Comparison of ENCODE assay signal across 1 cellular context in the genomic region with DNA sequence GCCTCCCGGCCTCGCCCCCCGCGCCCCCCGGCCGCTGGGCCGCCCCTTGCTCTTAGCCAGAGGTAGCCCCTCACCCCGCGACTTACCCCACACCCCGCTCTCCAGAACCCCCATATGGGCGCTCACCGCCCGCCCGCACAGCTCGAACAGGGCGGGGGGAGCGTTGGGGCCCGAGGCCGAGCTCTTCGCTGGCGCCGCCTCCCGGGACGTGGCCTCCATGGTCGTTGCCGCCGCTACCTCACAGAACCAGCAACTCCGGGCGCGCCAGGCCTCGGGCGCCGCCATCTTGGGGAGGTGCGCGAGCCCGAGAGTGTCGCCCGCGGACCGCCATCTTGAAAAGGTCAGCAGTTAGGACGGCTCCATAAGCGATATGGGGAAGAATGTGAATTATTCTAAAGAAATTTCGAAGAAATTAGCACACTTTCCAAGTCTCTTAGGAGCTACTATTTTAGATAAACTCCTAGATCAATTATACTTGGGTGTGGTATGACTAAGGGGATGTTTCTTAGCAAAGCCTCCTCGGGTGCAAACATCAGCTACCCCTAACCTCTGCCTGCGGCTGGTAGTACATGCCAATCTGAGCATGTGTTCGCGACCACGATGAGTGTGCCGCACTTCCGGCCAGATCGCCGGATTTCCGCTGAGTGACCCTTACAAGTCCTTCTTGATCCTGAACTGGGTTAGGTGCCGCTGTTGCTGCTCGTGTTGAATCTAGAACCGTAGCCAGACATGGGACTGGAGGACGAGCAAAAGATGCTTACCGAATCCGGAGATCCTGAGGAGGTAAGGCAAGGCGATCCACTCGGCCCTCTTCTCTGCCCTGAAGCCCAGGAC.
TF ChIP-seq lines count a peak whose summit lies in the region.

A gene with protein sequence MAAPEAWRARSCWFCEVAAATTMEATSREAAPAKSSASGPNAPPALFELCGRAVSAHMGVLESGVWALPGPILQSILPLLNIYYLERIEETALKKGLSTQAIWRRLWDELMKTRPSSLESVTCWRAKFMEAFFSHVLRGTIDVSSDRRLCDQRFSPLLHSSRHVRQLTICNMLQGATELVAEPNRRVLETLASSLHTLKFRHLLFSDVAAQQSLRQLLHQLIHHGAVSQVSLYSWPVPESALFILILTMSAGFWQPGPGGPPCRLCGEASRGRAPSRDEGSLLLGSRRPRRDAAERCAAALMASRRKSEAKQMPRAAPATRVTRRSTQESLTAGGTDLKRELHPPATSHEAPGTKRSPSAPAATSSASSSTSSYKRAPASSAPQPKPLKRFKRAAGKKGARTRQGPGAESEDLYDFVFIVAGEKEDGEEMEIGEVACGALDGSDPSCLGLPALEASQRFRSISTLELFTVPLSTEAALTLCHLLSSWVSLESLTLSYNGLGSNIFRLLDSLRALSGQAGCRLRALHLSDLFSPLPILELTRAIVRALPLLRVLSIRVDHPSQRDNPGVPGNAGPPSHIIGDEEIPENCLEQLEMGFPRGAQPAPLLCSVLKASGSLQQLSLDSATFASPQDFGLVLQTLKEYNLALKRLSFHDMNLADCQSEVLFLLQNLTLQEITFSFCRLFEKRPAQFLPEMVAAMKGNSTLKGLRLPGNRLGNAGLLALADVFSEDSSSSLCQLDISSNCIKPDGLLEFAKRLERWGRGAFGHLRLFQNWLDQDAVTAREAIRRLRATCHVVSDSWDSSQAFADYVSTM (minus strand): TSS at position 579 of the 834 bp plus-strand sequence. CDS start 294 bp downstream, at position 285.
A gene (plus strand): TSS at position 661 of the 834 bp plus-strand sequence. CDS start 69 bp downstream, at position 730.

TF ChIP-seq in K562, 482 proteins besides CTCF, POLR2A, EP300 and RAD21 (continues in another document):
- TF ChIP-seq PRPF4 (IDR thresholded peaks at IDR 0.05; ENCODE audit: insufficient read depth, low read depth, low read length, poor library complexity, severe bottlenecking) (peak; percentile 38), SMAD3 (CRISPR knock-in tag; conservative IDR thresholded peaks at IDR 0.05) (peak; percentile 77), RBM25 (IDR thresholded peaks at IDR 0.05; ENCODE audit: low read depth, low read length, severe bottlenecking) (no peak), SMARCA5 (IDR thresholded peaks at IDR 0.05) (no peak), STAT5B (CRISPR knock-in tag; IDR thresholded peaks at IDR 0.05) (no peak), ZNF347 (CRISPR knock-in tag; IDR thresholded peaks at IDR 0.05; ENCODE audit: low read depth) (no peak), RBM15 (IDR thresholded peaks at IDR 0.05; ENCODE audit: insufficient read depth, low read length) (no peak), HDAC2 (IDR thresholded peaks at IDR 0.05) (peak; percentile 70; the same call in 1 of the 2 replicates), ELF2 (CRISPR knock-in tag; IDR thresholded peaks at IDR 0.05) (no peak), ZNF165 (CRISPR knock-in tag; IDR thresholded peaks at IDR 0.05; ENCODE audit: borderline replicate concordance) (no peak), ZFP30 (CRISPR knock-in tag; IDR thresholded peaks at IDR 0.05; ENCODE audit: borderline replicate concordance) (no peak), RFX1 (IDR thresholded peaks at IDR 0.05) (no peak), GTF2A2 (tag; IDR thresholded peaks at IDR 0.05) (no peak), RBM14 (IDR thresholded peaks at IDR 0.05; ENCODE audit: borderline replicate concordance, insufficient read depth, low read depth, low read length) (no peak), ZBTB1 (CRISPR knock-in tag; IDR thresholded peaks at IDR 0.05; ENCODE audit: borderline replicate concordance, low read depth) (no peak), ILF3 (IDR thresholded peaks at IDR 0.05; ENCODE audit: borderline replicate concordance) (no peak), HMGN3 (IDR thresholded peaks at IDR 0.05; ENCODE audit: borderline replicate concordance, extremely low read depth, insufficient read length, low read depth, low read length) (peak; percentile 85), HSF4 (CRISPR knock-in tag; IDR thresholded peaks at IDR 0.05; ENCODE audit: borderline replicate concordance) (no peak), ZNF174 (CRISPR knock-in tag; IDR thresholded peaks at IDR 0.05) (no peak), ZNF311 (CRISPR knock-in tag; IDR thresholded peaks at IDR 0.05) (no peak), CTBP1 (IDR thresholded peaks at IDR 0.05; ENCODE audit: borderline replicate concordance) (peak; percentile 57; the same call in 1 of the 2 replicates)
- TF ChIP-seq, protein P1, sequence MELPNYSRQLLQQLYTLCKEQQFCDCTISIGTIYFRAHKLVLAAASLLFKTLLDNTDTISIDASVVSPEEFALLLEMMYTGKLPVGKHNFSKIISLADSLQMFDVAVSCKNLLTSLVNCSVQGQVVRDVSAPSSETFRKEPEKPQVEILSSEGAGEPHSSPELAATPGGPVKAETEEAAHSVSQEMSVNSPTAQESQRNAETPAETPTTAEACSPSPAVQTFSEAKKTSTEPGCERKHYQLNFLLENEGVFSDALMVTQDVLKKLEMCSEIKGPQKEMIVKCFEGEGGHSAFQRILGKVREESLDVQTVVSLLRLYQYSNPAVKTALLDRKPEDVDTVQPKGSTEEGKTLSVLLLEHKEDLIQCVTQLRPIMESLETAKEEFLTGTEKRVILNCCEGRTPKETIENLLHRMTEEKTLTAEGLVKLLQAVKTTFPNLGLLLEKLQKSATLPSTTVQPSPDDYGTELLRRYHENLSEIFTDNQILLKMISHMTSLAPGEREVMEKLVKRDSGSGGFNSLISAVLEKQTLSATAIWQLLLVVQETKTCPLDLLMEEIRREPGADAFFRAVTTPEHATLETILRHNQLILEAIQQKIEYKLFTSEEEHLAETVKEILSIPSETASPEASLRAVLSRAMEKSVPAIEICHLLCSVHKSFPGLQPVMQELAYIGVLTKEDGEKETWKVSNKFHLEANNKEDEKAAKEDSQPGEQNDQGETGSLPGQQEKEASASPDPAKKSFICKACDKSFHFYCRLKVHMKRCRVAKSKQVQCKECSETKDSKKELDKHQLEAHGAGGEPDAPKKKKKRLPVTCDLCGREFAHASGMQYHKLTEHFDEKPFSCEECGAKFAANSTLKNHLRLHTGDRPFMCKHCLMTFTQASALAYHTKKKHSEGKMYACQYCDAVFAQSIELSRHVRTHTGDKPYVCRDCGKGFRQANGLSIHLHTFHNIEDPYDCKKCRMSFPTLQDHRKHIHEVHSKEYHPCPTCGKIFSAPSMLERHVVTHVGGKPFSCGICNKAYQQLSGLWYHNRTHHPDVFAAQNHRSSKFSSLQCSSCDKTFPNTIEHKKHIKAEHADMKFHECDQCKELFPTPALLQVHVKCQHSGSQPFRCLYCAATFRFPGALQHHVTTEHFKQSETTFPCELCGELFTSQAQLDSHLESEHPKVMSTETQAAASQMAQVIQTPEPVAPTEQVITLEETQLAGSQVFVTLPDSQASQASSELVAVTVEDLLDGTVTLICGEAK (IDR thresholded peaks at IDR 0.05), result peak; percentile 97
- TF ChIP-seq, protein P1 (CRISPR knock-in tag; IDR thresholded peaks at IDR 0.05), result no peak
- TF ChIP-seq, protein P2, sequence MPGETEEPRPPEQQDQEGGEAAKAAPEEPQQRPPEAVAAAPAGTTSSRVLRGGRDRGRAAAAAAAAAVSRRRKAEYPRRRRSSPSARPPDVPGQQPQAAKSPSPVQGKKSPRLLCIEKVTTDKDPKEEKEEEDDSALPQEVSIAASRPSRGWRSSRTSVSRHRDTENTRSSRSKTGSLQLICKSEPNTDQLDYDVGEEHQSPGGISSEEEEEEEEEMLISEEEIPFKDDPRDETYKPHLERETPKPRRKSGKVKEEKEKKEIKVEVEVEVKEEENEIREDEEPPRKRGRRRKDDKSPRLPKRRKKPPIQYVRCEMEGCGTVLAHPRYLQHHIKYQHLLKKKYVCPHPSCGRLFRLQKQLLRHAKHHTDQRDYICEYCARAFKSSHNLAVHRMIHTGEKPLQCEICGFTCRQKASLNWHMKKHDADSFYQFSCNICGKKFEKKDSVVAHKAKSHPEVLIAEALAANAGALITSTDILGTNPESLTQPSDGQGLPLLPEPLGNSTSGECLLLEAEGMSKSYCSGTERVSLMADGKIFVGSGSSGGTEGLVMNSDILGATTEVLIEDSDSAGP (CRISPR knock-in tag; IDR thresholded peaks at IDR 0.05), result 0 out of 2 replicates have a peak, but pooled peaks have one; percentile 75
- TF ChIP-seq, protein P3, sequence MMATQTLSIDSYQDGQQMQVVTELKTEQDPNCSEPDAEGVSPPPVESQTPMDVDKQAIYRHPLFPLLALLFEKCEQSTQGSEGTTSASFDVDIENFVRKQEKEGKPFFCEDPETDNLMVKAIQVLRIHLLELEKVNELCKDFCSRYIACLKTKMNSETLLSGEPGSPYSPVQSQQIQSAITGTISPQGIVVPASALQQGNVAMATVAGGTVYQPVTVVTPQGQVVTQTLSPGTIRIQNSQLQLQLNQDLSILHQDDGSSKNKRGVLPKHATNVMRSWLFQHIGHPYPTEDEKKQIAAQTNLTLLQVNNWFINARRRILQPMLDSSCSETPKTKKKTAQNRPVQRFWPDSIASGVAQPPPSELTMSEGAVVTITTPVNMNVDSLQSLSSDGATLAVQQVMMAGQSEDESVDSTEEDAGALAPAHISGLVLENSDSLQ (IDR thresholded peaks at IDR 0.05), result peak; percentile 79
- TF ChIP-seq, protein P4, sequence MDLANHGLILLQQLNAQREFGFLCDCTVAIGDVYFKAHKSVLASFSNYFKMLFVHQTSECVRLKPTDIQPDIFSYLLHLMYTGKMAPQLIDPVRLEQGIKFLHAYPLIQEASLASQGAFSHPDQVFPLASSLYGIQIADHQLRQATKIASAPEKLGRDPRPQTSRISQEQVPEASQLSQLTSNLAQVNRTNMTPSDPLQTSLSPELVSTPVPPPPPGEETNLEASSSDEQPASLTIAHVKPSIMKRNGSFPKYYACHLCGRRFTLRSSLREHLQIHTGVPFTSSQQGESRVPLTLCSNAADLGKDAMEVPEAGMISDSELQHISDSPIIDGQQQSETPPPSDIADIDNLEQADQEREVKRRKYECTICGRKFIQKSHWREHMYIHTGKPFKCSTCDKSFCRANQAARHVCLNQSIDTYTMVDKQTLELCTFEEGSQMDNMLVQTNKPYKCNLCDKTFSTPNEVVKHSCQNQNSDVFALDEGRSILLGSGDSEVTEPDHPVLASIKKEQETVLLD (IDR thresholded peaks at IDR 0.05), result no peak
- TF ChIP-seq, protein P5, sequence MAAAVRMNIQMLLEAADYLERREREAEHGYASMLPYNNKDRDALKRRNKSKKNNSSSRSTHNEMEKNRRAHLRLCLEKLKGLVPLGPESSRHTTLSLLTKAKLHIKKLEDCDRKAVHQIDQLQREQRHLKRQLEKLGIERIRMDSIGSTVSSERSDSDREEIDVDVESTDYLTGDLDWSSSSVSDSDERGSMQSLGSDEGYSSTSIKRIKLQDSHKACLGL (CRISPR knock-in tag; IDR thresholded peaks at IDR 0.05; ENCODE audit: borderline replicate concordance, poor library complexity, severe bottlenecking), result peak; percentile 76
- TF ChIP-seq, protein P6, sequence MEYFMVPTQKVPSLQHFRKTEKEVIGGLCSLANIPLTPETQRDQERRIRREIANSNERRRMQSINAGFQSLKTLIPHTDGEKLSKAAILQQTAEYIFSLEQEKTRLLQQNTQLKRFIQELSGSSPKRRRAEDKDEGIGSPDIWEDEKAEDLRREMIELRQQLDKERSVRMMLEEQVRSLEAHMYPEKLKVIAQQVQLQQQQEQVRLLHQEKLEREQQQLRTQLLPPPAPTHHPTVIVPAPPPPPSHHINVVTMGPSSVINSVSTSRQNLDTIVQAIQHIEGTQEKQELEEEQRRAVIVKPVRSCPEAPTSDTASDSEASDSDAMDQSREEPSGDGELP (CRISPR knock-in tag; IDR thresholded peaks at IDR 0.05; ENCODE audit: borderline replicate concordance), result peak; percentile 93
- TF ChIP-seq, protein P7, sequence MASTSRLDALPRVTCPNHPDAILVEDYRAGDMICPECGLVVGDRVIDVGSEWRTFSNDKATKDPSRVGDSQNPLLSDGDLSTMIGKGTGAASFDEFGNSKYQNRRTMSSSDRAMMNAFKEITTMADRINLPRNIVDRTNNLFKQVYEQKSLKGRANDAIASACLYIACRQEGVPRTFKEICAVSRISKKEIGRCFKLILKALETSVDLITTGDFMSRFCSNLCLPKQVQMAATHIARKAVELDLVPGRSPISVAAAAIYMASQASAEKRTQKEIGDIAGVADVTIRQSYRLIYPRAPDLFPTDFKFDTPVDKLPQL (IDR thresholded peaks at IDR 0.05; ENCODE audit: extremely low read depth, insufficient read length), result peak; percentile 56
- TF ChIP-seq, protein P8, sequence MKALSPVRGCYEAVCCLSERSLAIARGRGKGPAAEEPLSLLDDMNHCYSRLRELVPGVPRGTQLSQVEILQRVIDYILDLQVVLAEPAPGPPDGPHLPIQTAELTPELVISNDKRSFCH (CRISPR knock-in tag; IDR thresholded peaks at IDR 0.05), result no peak
- TF ChIP-seq, protein P8 (tag; IDR thresholded peaks at IDR 0.05), result peak; percentile 92
- TF ChIP-seq, protein P9, sequence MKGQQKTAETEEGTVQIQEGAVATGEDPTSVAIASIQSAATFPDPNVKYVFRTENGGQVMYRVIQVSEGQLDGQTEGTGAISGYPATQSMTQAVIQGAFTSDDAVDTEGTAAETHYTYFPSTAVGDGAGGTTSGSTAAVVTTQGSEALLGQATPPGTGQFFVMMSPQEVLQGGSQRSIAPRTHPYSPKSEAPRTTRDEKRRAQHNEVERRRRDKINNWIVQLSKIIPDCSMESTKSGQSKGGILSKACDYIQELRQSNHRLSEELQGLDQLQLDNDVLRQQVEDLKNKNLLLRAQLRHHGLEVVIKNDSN (CRISPR knock-in tag; IDR thresholded peaks at IDR 0.05), result peak; percentile 75
